ENCODE assay signal across 28 cellular contexts in genomic region chr11:10032991-10033390, GRCh38.
A peak's percentile ranks its signal among the peaks of the same experiment; 100 is the strongest.
DNase-seq lines count a peak whose midpoint lies in the region; ATAC-seq and TF ChIP-seq lines count a peak whose summit lies in the region.
"Had no signal": no experiment of that assay in that cellular context is flagged by ENCODE, and none has a peak within 500 bp of the region (broad histone marks: within the 10 kb centered on the region; RNA-seq: fewer than 3 reads in every experiment).

No MANE protein-coding gene starts in this region.

- no TSS peak for BruUV-seq in mammary epithelial cell (replicated peaks; lab: Mats Ljungman, UMichigan)
- no TSS peak for BruUV-seq in Panc1 (replicated peaks; lab: Mats Ljungman, UMichigan)

- no peak overlapping the region for H3K27ac ChIP-seq in mammary epithelial cell (ENCODE audit: insufficient read depth, low read depth, low read length)
- H3K27ac ChIP-seq in breast epithelium = no peak overlapping the region
- peak overlapping the region; percentile 5; the same call in 1 of the 2 replicates for H3K27ac ChIP-seq in Panc1 (ENCODE audit: low read length)
- H3K27ac ChIP-seq in GM23338 (ENCODE audit: low read depth) = no peak overlapping the region
- H3K27ac ChIP-seq: 22Rv1; BLaER1 treated with 17β-estradiol and CSF1 and Interleukin-3, amounts not matched to agents 10 nM and 100 nM; hepatocyte; left lung; ovary; right atrium auricular region; upper lobe of left lung had no signal

- no peaks in the 10 kb centered on the region for H4K20me1 ChIP-seq in mammary epithelial cell (ENCODE audit: insufficient read depth, low read length)
- 0 out of 2 replicates have a peak, but pooled peaks cover 3% of the 10 kb centered on the region for H4K20me1 ChIP-seq in GM23338 (replicated peaks; ENCODE audit: insufficient read depth)

- H3K27ac Mint-ChIP-seq in GM23338 = no peak overlapping the region
- H3K27ac Mint-ChIP-seq: activated CD4-positive, alpha-beta memory T cell treated with anti-CD3 and anti-CD28 coated beads for 36 hours; immature natural killer cell; mesothelial cell of epicardium had no signal

- DNase-seq in mammary epithelial cell (peak; percentile 11), breast epithelium (ENCODE audit: low spot score in 2 of 2) (no peak), Panc1 (ENCODE audit: low read depth, low spot score) (no peak), fibroblast of mammary gland (ENCODE audit: low read depth) (peak; percentile 53), stromal cell of bone marrow (ENCODE audit: low read depth) (peak; percentile 33), GM23338 (ENCODE audit: low spot score) (no peak)
- DNase-seq: activated CD4-positive, alpha-beta memory T cell treated with anti-CD3 and anti-CD28 coated beads for 36 hours; activated CD4-positive, CD25-positive, alpha-beta regulatory T cell; activated effector memory CD4-positive, alpha-beta T cell treated with anti-CD3 and anti-CD28 coated beads, Interleukin-2, amount 50 U/mL, for 16 hours; Calu3; cortex of kidney; foreskin melanocyte; immature natural killer cell; left lung; naive thymus-derived CD8-positive, alpha-beta T cell; NCI-H1436 treated with DMSO at 0.1 percent for 48 hours; NCI-H524; ovary; RPMI8226; T1000; upper lobe of left lung had no signal

- TF ChIP-seq POLR2A in breast epithelium (IDR thresholded peaks at IDR 0.05) = no peak

- H3K9me3 Mint-ChIP-seq in GM23338 = peaks cover 8% of the 10 kb centered on the region; the same call in 2 of the 3 replicates
- H3K9me3 Mint-ChIP-seq: immature natural killer cell had no signal

- H3K27me3 Mint-ChIP-seq in GM23338 (ENCODE audit: insufficient read depth, low read depth, poor library complexity) = no peaks in the 10 kb centered on the region
- H3K27me3 Mint-ChIP-seq: activated CD4-positive, alpha-beta memory T cell treated with anti-CD3 and anti-CD28 coated beads for 36 hours; naive thymus-derived CD8-positive, alpha-beta T cell had no signal

- no peaks in the 10 kb centered on the region for H3F3A ChIP-seq in GM23338 (replicated peaks; ENCODE audit: low read depth)

- intact Hi-C loops in mammary epithelial cell (cut with micrococcal nuclease) (no loop called here), breast epithelium (cut with DNase I; ENCODE audit: low total_unique reads) (no loop called here), Panc1 (cut with micrococcal nuclease; ENCODE audit: unreplicated experiment) (no loop called here)

- H3K4me3 ChIP-seq in mammary epithelial cell (replicated peaks in 1 of 3; ENCODE audit: insufficient read depth in 1 of 3, low read depth in 2 of 3, low read length in 3 of 3) (no peak overlapping the region), breast epithelium (no peak overlapping the region), Panc1 (ENCODE audit: low read depth in 2 of 2, low read length in 2 of 2) (no peak overlapping the region), fibroblast of mammary gland (ENCODE audit: control insufficient read depth, low read depth, low read length) (no peak overlapping the region), GM23338 (no peak overlapping the region)
- H3K4me3 ChIP-seq: BLaER1 treated with 17β-estradiol and CSF1 and Interleukin-3, amounts not matched to agents 10 nM and 100 nM; hepatocyte; left lung; ovary; right atrium auricular region; upper lobe of left lung had no signal

- no peaks in the 10 kb centered on the region for H3K9me2 ChIP-seq in GM23338 (ENCODE audit: insufficient read depth)

- H3K79me2 ChIP-seq in mammary epithelial cell (ENCODE audit: insufficient read depth, low read length) (peaks cover 2% of the 10 kb centered on the region), GM23338 (replicated peaks; ENCODE audit: insufficient read depth) (no peaks in the 10 kb centered on the region)

- H3K4me3 Mint-ChIP-seq in GM23338 = no peak overlapping the region
- H3K4me3 Mint-ChIP-seq: activated CD4-positive, alpha-beta memory T cell treated with anti-CD3 and anti-CD28 coated beads for 36 hours; immature natural killer cell; mesothelial cell of epicardium; naive thymus-derived CD8-positive, alpha-beta T cell had no signal

- no peak overlapping the region for H3K9ac ChIP-seq in mammary epithelial cell (ENCODE audit: insufficient read depth, low read length)
- H3K9ac ChIP-seq: BLaER1 treated with 17β-estradiol and CSF1 and Interleukin-3, amounts not matched to agents 10 nM and 100 nM had no signal

- no peaks in the 10 kb centered on the region for H3K9me3 ChIP-seq in mammary epithelial cell (replicated peaks; ENCODE audit: insufficient read depth, low read length)
- H3K9me3 ChIP-seq in breast epithelium = no peaks in the 10 kb centered on the region
- H3K9me3 ChIP-seq in Panc1 (ENCODE audit: control insufficient read depth, insufficient read depth, low read depth, low read length) = no peaks in the 10 kb centered on the region
- H3K9me3 ChIP-seq: left lung, ovary, right atrium auricular region, upper lobe of left lung had no signal

- in situ Hi-C loops in mammary epithelial cell (cut with MboI; ENCODE audit: low sequenced_read_pairs in 2 of 2) = no loop called here
- in situ Hi-C loops in Panc1 (cut with HindIII; ENCODE audit: low pct_unique_long_range_greater_than_20kb, low sequenced_read_pairs) = no loop called here

- peaks cover 7% of the 10 kb centered on the region; the same call in 2 of the 3 replicates for H3K4me1 Mint-ChIP-seq in GM23338
- H3K4me1 Mint-ChIP-seq: immature natural killer cell had no signal

- H2AFZ ChIP-seq in mammary epithelial cell (ENCODE audit: low read depth, low read length) = no peak overlapping the region
- H2AFZ ChIP-seq in GM23338 = no peak overlapping the region
- H2AFZ ChIP-seq: hepatocyte had no signal

- ATAC-seq in Panc1 = no peak
- ATAC-seq in GM23338 = no peak
- no peak for ATAC-seq in HG03571 (IDR thresholded peaks at IDR 0.05; ENCODE audit: unreplicated experiment)
- ATAC-seq in HG03442 (IDR thresholded peaks at IDR 0.05; ENCODE audit: unreplicated experiment) = no peak
- ATAC-seq: left lung; naive thymus-derived CD8-positive, alpha-beta T cell had no signal

- H3K36me3 Mint-ChIP-seq in GM23338 (ENCODE audit: low read depth) = peaks cover 6% of the 10 kb centered on the region; the same call in 2 of the 3 replicates

- H3K4me2 ChIP-seq in mammary epithelial cell (ENCODE audit: insufficient read depth, low read depth, low read length) (no peak overlapping the region), GM23338 (no peak overlapping the region)
- H3K4me2 ChIP-seq: BLaER1 treated with 17β-estradiol and CSF1 and Interleukin-3, amounts not matched to agents 10 nM and 100 nM; hepatocyte had no signal

- H3K36me3 ChIP-seq in mammary epithelial cell (ENCODE audit: insufficient read depth, low read length) (no peaks in the 10 kb centered on the region), breast epithelium (no peaks in the 10 kb centered on the region), Panc1 (ENCODE audit: control insufficient read depth, insufficient read depth, low read length) (no peaks in the 10 kb centered on the region), GM23338 (ENCODE audit: insufficient read depth) (no peaks in the 10 kb centered on the region)
- H3K36me3 ChIP-seq: left lung, ovary, right atrium auricular region had no signal

- POLR2A ChIA-PET in Panc1 (lab: Charles Lee) = no interaction called here

- dilution Hi-C loops in mammary epithelial cell (cut with HindIII; ENCODE audit: low sequenced_read_pairs) = no loop called here

- H3K4me1 ChIP-seq in mammary epithelial cell (ENCODE audit: insufficient read depth, low read length) = no peaks in the 10 kb centered on the region
- H3K4me1 ChIP-seq in breast epithelium = no peaks in the 10 kb centered on the region
- H3K4me1 ChIP-seq in Panc1 (ENCODE audit: control insufficient read depth, insufficient read depth, low read length) = no peaks in the 10 kb centered on the region; the same call in 1 of the 2 replicates
- peaks cover 13% of the 10 kb centered on the region; the same call in 1 of the 2 replicates for H3K4me1 ChIP-seq in GM23338 (ENCODE audit: insufficient read depth)
- H3K4me1 ChIP-seq: left lung, right atrium auricular region, upper lobe of left lung had no signal

- CTCF ChIA-PET in mammary epithelial cell (lab: Charles Lee; ENCODE audit: low non-redundant PET) (no interaction called here), Panc1 (lab: Charles Lee) (no interaction called here)

- no peaks in the 10 kb centered on the region for H3K27me3 ChIP-seq in mammary epithelial cell (ENCODE audit: insufficient read depth, low read length)
- H3K27me3 ChIP-seq in breast epithelium = no peaks in the 10 kb centered on the region
- H3K27me3 ChIP-seq in Panc1 (ENCODE audit: control insufficient read depth, insufficient read depth, low read length) = no peaks in the 10 kb centered on the region
- no peaks in the 10 kb centered on the region for H3K27me3 ChIP-seq in GM23338 (ENCODE audit: insufficient read depth)
- H3K27me3 ChIP-seq: BLaER1 treated with 17β-estradiol and CSF1 and Interleukin-3, amounts not matched to agents 10 nM and 100 nM; hepatocyte; left lung; ovary; right atrium auricular region; upper lobe of left lung had no signal

- TF ChIP-seq CTCF in mammary epithelial cell (conservative IDR thresholded peaks at IDR 0.05 in 1 of 2, IDR thresholded peaks at IDR 0.05 in 1 of 2; ENCODE audit: extremely low read depth in 1 of 2, insufficient read depth in 1 of 2, low read depth in 1 of 2, low read length in 2 of 2) = no peak
- TF ChIP-seq CTCF in breast epithelium (IDR thresholded peaks at IDR 0.05) = no peak
- TF ChIP-seq CTCF in Panc1 (IDR thresholded peaks at IDR 0.05) = no peak
- TF ChIP-seq CTCF in fibroblast of mammary gland (conservative IDR thresholded peaks at IDR 0.05; ENCODE audit: control insufficient read depth, insufficient read depth, low read depth, low read length) = no peak
- no peak for TF ChIP-seq CTCF in GM23338 (conservative IDR thresholded peaks at IDR 0.05; ENCODE audit: low read depth in 2 of 2)

Comparison
In these comparisons a context has a peak if more than half of its experiments do, and no peak if none do; other contexts are left out.
1. DNase-seq: peak in mammary epithelial cell (single experiment), fibroblast of mammary gland (single experiment) and stromal cell of bone marrow (single experiment); none in breast epithelium (0 of 2), Panc1 (single experiment) and GM23338 (single experiment).